17 cellular contexts compared by ENCODE assay signal in genomic region chr16:31298958-31299357, GRCh38. TPM values are rescaled to one million over a fixed set of nuclear protein-coding genes. Genes with fewer than 3 reads are reported as not detected.
DNase-seq lines count a peak whose midpoint lies in the region; ATAC-seq and TF ChIP-seq lines count a peak whose summit lies in the region.
"Had no signal": no experiment of that assay in that cellular context is flagged by ENCODE, and none has a peak within 500 bp of the region (broad histone marks: within the 10 kb centered on the region; RNA-seq: fewer than 3 reads in every experiment).

No MANE protein-coding gene starts in this region.

- H3K9me3 ChIP-seq in AG04450 (ENCODE audit: control insufficient read depth, insufficient read depth, low read length) (no peaks in the 10 kb centered on the region), OCI-LY7 (ENCODE audit: low read length) (no peaks in the 10 kb centered on the region), upper lobe of left lung (no peaks in the 10 kb centered on the region)
- H3K9me3 ChIP-seq in CD8-positive, alpha-beta T cell (ENCODE audit: low read length): no peaks in the 10 kb centered on the region
- H3K9me3 ChIP-seq: prostate gland, SJSA1, thoracic aorta had no signal

- intact Hi-C loops in OCI-LY7 (cut with micrococcal nuclease; ENCODE audit: unreplicated experiment): loop anchor here (10.0 kb wide), 1 partner anchor 314 kb away; the partner anchor contains the start of gene HSD3B7
- intact Hi-C loops in CD8-positive, alpha-beta T cell (cut with DNase I, micrococcal nuclease): no loop called here

- H3K79me2 ChIP-seq in OCI-LY7 (ENCODE audit: insufficient read depth, low read depth, low read length): no peaks in the 10 kb centered on the region

- peaks cover 6% of the 10 kb centered on the region for H3K4me1 Mint-ChIP-seq in CD8-positive, alpha-beta T cell (ENCODE audit: low read depth)

- no peak overlapping the region for H3K4me2 ChIP-seq in OCI-LY7 (ENCODE audit: low read length)

- H3K27ac ChIP-seq in AG04450 (ENCODE audit: low read depth, low read length) (no peak overlapping the region), OCI-LY7 (ENCODE audit: low read depth, low read length, poor library complexity, severe bottlenecking) (no peak overlapping the region), upper lobe of left lung (no peak overlapping the region)
- H3K27ac ChIP-seq in CD8-positive, alpha-beta T cell (ENCODE audit: low read depth, low read length): no peak overlapping the region
- H3K27ac ChIP-seq: prostate gland, SJSA1, thoracic aorta had no signal

- H3K9me2 ChIP-seq in OCI-LY7 (ENCODE audit: insufficient read depth, low read length): no peaks in the 10 kb centered on the region

- H3K27me3 Mint-ChIP-seq in CD8-positive, alpha-beta T cell (ENCODE audit: low read depth): peaks cover 3% of the 10 kb centered on the region

- H3K27ac Mint-ChIP-seq in CD8-positive, alpha-beta T cell: no peak overlapping the region
- H3K27ac Mint-ChIP-seq: activated CD4-positive, alpha-beta T cell treated with anti-CD3 and anti-CD28 coated beads for 36 hours; CD4-positive, alpha-beta memory T cell had no signal

- TF ChIP-seq EP300 in upper lobe of left lung (IDR thresholded peaks at IDR 0.05): no peak

- DNase-seq in AG04450 (ENCODE audit: low read depth, low spot score) (no peak), OCI-LY7 (ENCODE audit: low spot score) (peak; percentile 12), fibroblast of mammary gland (ENCODE audit: low read depth) (no peak), upper lobe of left lung (no peak), NCI-H2227 (lab: John Stamatoyannopoulos, UW; ENCODE audit: unreplicated experiment) (no peak)
- no peak for DNase-seq in CD8-positive, alpha-beta T cell
- DNase-seq: activated CD4-positive, alpha-beta T cell treated with anti-CD3 and anti-CD28 coated beads for 36 hours; activated effector memory CD4-positive, alpha-beta T cell treated with Interleukin-2 at 50 U/mL for 16 hours; CD4-positive, alpha-beta memory T cell; central memory CD4-positive, alpha-beta T cell; NCI-H226 had no signal

- BruUV-seq in OCI-LY7 (replicated peaks; lab: Mats Ljungman, UMichigan): no TSS peak

- no peak for ATAC-seq in CD8-positive, alpha-beta T cell
- ATAC-seq in GM19023 (IDR thresholded peaks at IDR 0.05; ENCODE audit: unreplicated experiment): no peak
- ATAC-seq in upper lobe of left lung (ENCODE audit: low FRiP score in 2 of 2): no peak
- ATAC-seq: activated CD4-positive, alpha-beta T cell treated with anti-CD3 and anti-CD28 coated beads for 36 hours had no signal

- 0 out of 2 replicates have a peak, but pooled peaks have one; percentile 19 for TF ChIP-seq CTCF in AG04450 (IDR thresholded peaks at IDR 0.05; ENCODE audit: low read depth, low read length)
- TF ChIP-seq CTCF in GM12874 (IDR thresholded peaks at IDR 0.05; ENCODE audit: insufficient read depth, low read depth, low read length): peak; percentile 38; the same call in 1 of the 2 replicates
- TF ChIP-seq CTCF in OCI-LY7 (conservative IDR thresholded peaks at IDR 0.05; ENCODE audit: low read length): peak; percentile 76
- TF ChIP-seq CTCF in fibroblast of mammary gland (conservative IDR thresholded peaks at IDR 0.05; ENCODE audit: control insufficient read depth, insufficient read depth, low read depth, low read length): peak; percentile 11
- no peak for TF ChIP-seq CTCF in CD8-positive, alpha-beta T cell (IDR thresholded peaks at IDR 0.05)
- no peak for TF ChIP-seq CTCF in upper lobe of left lung (IDR thresholded peaks at IDR 0.05)

- H3K27me3 ChIP-seq in AG04450 (ENCODE audit: control insufficient read depth, insufficient read depth, low read length) (no peaks in the 10 kb centered on the region), upper lobe of left lung (no peaks in the 10 kb centered on the region)
- no peaks in the 10 kb centered on the region for H3K27me3 ChIP-seq in CD8-positive, alpha-beta T cell (ENCODE audit: insufficient read depth, low read length)

- no peak overlapping the region for H2AFZ ChIP-seq in OCI-LY7 (ENCODE audit: low read length)

- H3K4me3 ChIP-seq in AG04450 (ENCODE audit: low read depth, low read length) (no peak overlapping the region), OCI-LY7 (ENCODE audit: low read depth, low read length, poor library complexity, severe bottlenecking) (no peak overlapping the region), fibroblast of mammary gland (ENCODE audit: control insufficient read depth, low read depth, low read length) (no peak overlapping the region), upper lobe of left lung (no peak overlapping the region)
- H3K4me3 ChIP-seq in CD8-positive, alpha-beta T cell (ENCODE audit: low read depth, low read length): no peak overlapping the region
- H3K4me3 ChIP-seq: lung, prostate gland, SJSA1, thoracic aorta had no signal

- POLR2A ChIA-PET in AG04450 (lab: Yijun Ruan, JAX) (no interaction called here), OCI-LY7 (lab: Charles Lee) (no interaction called here)
- POLR2A ChIA-PET in CD8-positive, alpha-beta T cell (lab: Charles Lee): no interaction called here

- WGBS in upper lobe of left lung, 2 donors: 74 to 87% methylated on average over 1 of the region's 1 CpG

- H3K36me3 ChIP-seq in OCI-LY7 (ENCODE audit: insufficient read depth, low read length): no peaks in the 10 kb centered on the region
- H3K36me3 ChIP-seq in CD8-positive, alpha-beta T cell (ENCODE audit: insufficient read depth, low read length): no peaks in the 10 kb centered on the region
- H3K36me3 ChIP-seq in upper lobe of left lung: no peaks in the 10 kb centered on the region
- H3K36me3 ChIP-seq: prostate gland, SJSA1, thoracic aorta had no signal

- H3K9me3 Mint-ChIP-seq in CD8-positive, alpha-beta T cell: no peaks in the 10 kb centered on the region

- no peak overlapping the region for H3K4me3 Mint-ChIP-seq in CD8-positive, alpha-beta T cell
- H3K4me3 Mint-ChIP-seq: activated CD4-positive, alpha-beta T cell treated with anti-CD3 and anti-CD28 coated beads for 36 hours; CD4-positive, alpha-beta memory T cell had no signal

- CTCF ChIA-PET in AG04450 (lab: Charles Lee) (interaction anchor here (0.5 kb wide), 1 partner anchor 120 kb away, joined by 7 read pairs; no protein-coding TSS in a partner anchor), OCI-LY7 (lab: Charles Lee; ENCODE audit: unreplicated experiment) (no interaction called here)
- CTCF ChIA-PET in CD8-positive, alpha-beta T cell (lab: Charles Lee): no interaction called here

- no peaks in the 10 kb centered on the region for H4K20me1 ChIP-seq in OCI-LY7 (ENCODE audit: insufficient read depth, low read length)

- no peak for TF ChIP-seq POLR2A in upper lobe of left lung (IDR thresholded peaks at IDR 0.05)

- H3K4me1 ChIP-seq in OCI-LY7 (ENCODE audit: insufficient read depth, low read length, poor library complexity, severe bottlenecking) (no peaks in the 10 kb centered on the region), upper lobe of left lung (no peaks in the 10 kb centered on the region)
- no peaks in the 10 kb centered on the region for H3K4me1 ChIP-seq in CD8-positive, alpha-beta T cell (ENCODE audit: insufficient read depth, low read length)
- H3K4me1 ChIP-seq: prostate gland, SJSA1 had no signal

- H3K36me3 Mint-ChIP-seq in CD8-positive, alpha-beta T cell: no peaks in the 10 kb centered on the region
- H3K36me3 Mint-ChIP-seq: CD4-positive, alpha-beta memory T cell had no signal

RNA-seq across cellular contexts. Expression of gene ITGAM, which starts 39.2 kb away (rescaled TPM):
- not detected in 2 replicates for polyA plus RNA-seq in AG04450 (2011; rRNA removed)
- polyA minus RNA-seq in AG04450 (2011; rRNA and poly(A)+ RNA removed): not detected in 2 replicates
- not detected in 2 replicates for total RNA-seq in OCI-LY7 (2014; rRNA removed; shearing (Covaris generic))
- 0.09 and 0.23 TPM in 2 replicates for total RNA-seq in OCI-LY7 (2022)
- total RNA-seq in CD8-positive, alpha-beta T cell: 1 to 10 TPM; 5.4 to 5.8 TPM
- total RNA-seq in upper lobe of left lung: 10 to 100 TPM; 12.3 to 65.2 (median 40.9) TPM

RNA-seq across cellular contexts. Expression of gene ITGAX, which starts 56.0 kb away (rescaled TPM):
- polyA plus RNA-seq in AG04450 (2011; rRNA removed): 0.15 and 0.17 TPM in 2 replicates
- polyA minus RNA-seq in AG04450 (2011; rRNA and poly(A)+ RNA removed): 0.05 and 0.35 TPM in 2 replicates
- total RNA-seq in OCI-LY7 (2014; rRNA removed; shearing (Covaris generic)): not detected in 2 replicates
- total RNA-seq in OCI-LY7 (2022): not detected in 2 replicates
- total RNA-seq in CD8-positive, alpha-beta T cell: 1 to 10 TPM; 1.7 to 2.3 TPM
- total RNA-seq in upper lobe of left lung: 100 to 1,000 TPM in 4 of 6 donors, 10 to 100 TPM in 2; 24.0 to 318 (median 134) TPM
- total RNA-seq: SJSA1 had no signal

Comparison
In these comparisons a context has a peak if more than half of its experiments do, and no peak if none do; other contexts are left out.
1. CTCF ChIP-seq: peak in AG04450 (single experiment), GM12874 (single experiment), OCI-LY7 (single experiment) and fibroblast of mammary gland (single experiment); none in CD8-positive, alpha-beta T cell (single experiment) and upper lobe of left lung (0 of 6).
2. RNA of gene ITGAM, which starts 39.2 kb away (total RNA-seq): 12.3 to 65.2 TPM in upper lobe of left lung and 5.4 to 5.8 TPM in CD8-positive, alpha-beta T cell; 0.09 to 0.23 TPM in OCI-LY7; every median in the first group is over 4 times any median in the second.
3. RNA of gene ITGAX, which starts 56.0 kb away (total RNA-seq): 24.0 to 318 TPM in upper lobe of left lung; 1.7 to 2.3 TPM in CD8-positive, alpha-beta T cell and not detected in OCI-LY7; every median in the first group is over 4 times any median in the second.